10 cellular contexts compared by ENCODE assay signal in genomic region chr7:117323585-117323876, GRCh38. TPM values are rescaled to one million over a fixed set of nuclear protein-coding genes. Genes with fewer than 3 reads are reported as not detected.
A peak's percentile ranks its signal among the peaks of the same experiment; 100 is the strongest.
DNase-seq lines count a peak whose midpoint lies in the region; ATAC-seq and TF ChIP-seq lines count a peak whose summit lies in the region.
"Had no signal": no experiment of that assay in that cellular context is flagged by ENCODE, and none has a peak within 500 bp of the region (broad histone marks: within the 10 kb centered on the region; RNA-seq: fewer than 3 reads in every experiment).

No MANE protein-coding gene starts in this region.

- H3K36me3 ChIP-seq in NT2/D1 (ENCODE audit: insufficient read depth, insufficient read length, low read length) (no peaks in the 10 kb centered on the region), parathyroid adenoma (ENCODE audit: control insufficient read depth, insufficient read depth, low read length) (peaks cover 2% of the 10 kb centered on the region)

- H3K27ac Mint-ChIP-seq in Calu3 (ENCODE audit: unreplicated experiment): no peak overlapping the region
- H3K27ac Mint-ChIP-seq in activated CD4-positive, alpha-beta T cell treated with anti-CD3 and anti-CD28 coated beads for 36 hours: no peak overlapping the region

- DNase-seq in Calu3 (no peak), NT2/D1 (ENCODE audit: low read depth, low spot score) (no peak), fibroblast of pulmonary artery (ENCODE audit: low read depth) (no peak), KBM-7 (no peak)
- no peak for DNase-seq in activated CD4-positive, alpha-beta T cell treated with anti-CD3 and anti-CD28 coated beads for 36 hours
- DNase-seq: small intestine had no signal

- H3K4me3 ChIP-seq in NT2/D1 (ENCODE audit: insufficient read length, low read depth): peak overlapping the region; percentile 47
- peak overlapping the region; percentile 48 for H3K4me3 ChIP-seq in fibroblast of pulmonary artery (replicated peaks; ENCODE audit: low read depth, low read length)
- H3K4me3 ChIP-seq in parathyroid adenoma (ENCODE audit: low read depth, low read length): peak overlapping the region; percentile 49

- intact Hi-C loops in Calu3 (cut with micrococcal nuclease; ENCODE audit: unreplicated experiment): no loop called here
- intact Hi-C loops in activated CD4-positive, alpha-beta T cell treated with anti-CD3 and anti-CD28 coated beads for 36 hours (cut with DNase I, micrococcal nuclease): no loop called here

- H3K79me2 ChIP-seq in parathyroid adenoma: no peaks in the 10 kb centered on the region

- H3K9me3 ChIP-seq in NT2/D1 (ENCODE audit: insufficient read depth, low read length) (no peaks in the 10 kb centered on the region; the same call in 1 of the 2 replicates), parathyroid adenoma (ENCODE audit: control insufficient read depth, low read length) (no peaks in the 10 kb centered on the region)

- no peak for ATAC-seq in GM21515 (IDR thresholded peaks at IDR 0.05; ENCODE audit: unreplicated experiment)
- no peak for ATAC-seq in activated CD4-positive, alpha-beta T cell treated with anti-CD3 and anti-CD28 coated beads for 36 hours
- no peak for ATAC-seq in GM19395 (IDR thresholded peaks at IDR 0.05; ENCODE audit: unreplicated experiment)

- peaks cover 10% of the 10 kb centered on the region for H3K4me1 Mint-ChIP-seq in Calu3 (ENCODE audit: low read depth, unreplicated experiment)
- H3K4me1 Mint-ChIP-seq in activated CD4-positive, alpha-beta T cell treated with anti-CD3 and anti-CD28 coated beads for 36 hours: peaks cover 2% of the 10 kb centered on the region

- H3K27me3 Mint-ChIP-seq in Calu3 (ENCODE audit: unreplicated experiment): peaks cover 80% of the 10 kb centered on the region
- H3K27me3 Mint-ChIP-seq in activated CD4-positive, alpha-beta T cell treated with anti-CD3 and anti-CD28 coated beads for 36 hours: peaks cover 57% of the 10 kb centered on the region

- CTCF ChIA-PET in Calu3 (lab: Charles Lee): interaction anchor here (0.5 kb wide), 1 partner anchor 231 kb away, joined by 4 read pairs; no protein-coding TSS in a partner anchor
- CTCF ChIA-PET in activated CD4-positive, alpha-beta T cell treated with anti-CD3 and anti-CD28 coated beads for 36 hours (lab: Charles Lee): interaction anchor here (1.5 kb wide), 1 partner anchor 11 kb away, joined by 3 read pairs; no protein-coding TSS in a partner anchor

- peak overlapping the region; percentile 72 for H3K4me3 Mint-ChIP-seq in Calu3 (ENCODE audit: low read depth, unreplicated experiment)
- no peak overlapping the region for H3K4me3 Mint-ChIP-seq in activated CD4-positive, alpha-beta T cell treated with anti-CD3 and anti-CD28 coated beads for 36 hours
- H3K4me3 Mint-ChIP-seq: central memory CD8-positive, alpha-beta T cell had no signal

- H3K27me3 ChIP-seq in NT2/D1 (ENCODE audit: insufficient read depth, insufficient read length) (peaks cover 69% of the 10 kb centered on the region), parathyroid adenoma (ENCODE audit: control insufficient read depth, insufficient read depth, low read length) (no peaks in the 10 kb centered on the region)

- H2AFZ ChIP-seq in parathyroid adenoma: no peak overlapping the region

- no TSS peak for BruUV-seq in Calu3 (replicated peaks; lab: Mats Ljungman, UMichigan)

- H3K27ac ChIP-seq in parathyroid adenoma: no peak overlapping the region

- in situ Hi-C loops in KBM-7 (cut with MboI; ENCODE audit: low pct_unique_long_range_greater_than_20kb, low sequenced_read_pairs): no loop called here

- H3K9me3 Mint-ChIP-seq in Calu3 (ENCODE audit: low read depth, unreplicated experiment): peaks cover 3% of the 10 kb centered on the region
- no peaks in the 10 kb centered on the region for H3K9me3 Mint-ChIP-seq in activated CD4-positive, alpha-beta T cell treated with anti-CD3 and anti-CD28 coated beads for 36 hours (ENCODE audit: low read depth)
- H3K9me3 Mint-ChIP-seq: central memory CD8-positive, alpha-beta T cell had no signal

- H3K4me1 ChIP-seq in NT2/D1 (ENCODE audit: insufficient read depth, insufficient read length) (no peaks in the 10 kb centered on the region), parathyroid adenoma (no peaks in the 10 kb centered on the region)

- peaks cover 12% of the 10 kb centered on the region for H3K36me3 Mint-ChIP-seq in Calu3 (ENCODE audit: insufficient read depth, unreplicated experiment)
- no peaks in the 10 kb centered on the region for H3K36me3 Mint-ChIP-seq in activated CD4-positive, alpha-beta T cell treated with anti-CD3 and anti-CD28 coated beads for 36 hours (ENCODE audit: low read depth)

- H3K4me2 ChIP-seq in parathyroid adenoma (ENCODE audit: low read length): peak overlapping the region; percentile 82

- POLR2A ChIA-PET in activated CD4-positive, alpha-beta T cell treated with anti-CD3 and anti-CD28 coated beads for 36 hours (lab: Charles Lee): no interaction called here

- H3K9ac ChIP-seq in NT2/D1 (ENCODE audit: insufficient read length, low read depth) (peak overlapping the region; percentile 54), parathyroid adenoma (no peak overlapping the region)

- no peak for TF ChIP-seq CTCF in Calu3 (IDR thresholded peaks at IDR 0.05; ENCODE audit: unreplicated experiment)
- no peak for TF ChIP-seq CTCF in fibroblast of pulmonary artery (IDR thresholded peaks at IDR 0.05; ENCODE audit: low read length, missing control alignments)
- no peak for TF ChIP-seq CTCF in parathyroid adenoma (IDR thresholded peaks at IDR 0.05)

RNA-seq across cellular contexts. Expression of gene WNT2, which starts 0.7 kb away (rescaled TPM):
- not detected in 2 replicates for total RNA-seq in Calu3 (2022)
- total RNA-seq in activated CD4-positive, alpha-beta T cell treated with anti-CD3 and anti-CD28 coated beads for 36 hours: not detected
